ENCODE assay signal across 19 cellular contexts in the genomic region with DNA sequence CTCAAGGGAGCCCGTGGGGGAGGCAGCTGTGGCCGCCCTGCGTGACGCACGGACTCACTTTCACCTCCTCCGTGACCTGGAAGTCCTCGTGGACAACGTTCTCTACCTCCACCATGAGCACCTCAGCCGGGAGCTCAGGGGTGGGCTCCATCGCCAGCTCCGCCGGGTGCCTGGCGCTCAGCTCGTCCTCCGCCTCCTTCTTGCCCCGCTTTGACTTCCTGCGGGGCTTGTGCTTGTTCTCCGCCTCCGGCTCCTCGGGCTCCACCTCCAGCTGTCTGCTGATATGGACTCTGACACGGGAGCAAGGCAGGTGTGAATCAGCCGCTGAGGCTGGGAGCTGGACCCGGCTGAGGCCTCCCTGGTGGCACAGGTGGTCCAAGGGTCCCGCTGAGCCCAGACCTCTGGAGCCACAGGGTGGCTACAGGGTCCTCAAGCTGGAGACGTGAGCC. TPM values are rescaled to one million over a fixed set of nuclear protein-coding genes. Genes with fewer than 3 reads are reported as not detected.
"Had no signal": no experiment of that assay in that cellular context is flagged by ENCODE, and none has a peak within 500 bp of the region (broad histone marks: within the 10 kb centered on the region; RNA-seq: fewer than 3 reads in every experiment).

No MANE protein-coding gene starts in this region.

- H3K4me1 ChIP-seq: psoas muscle had no signal

- H3K4me3 ChIP-seq: esophagus squamous epithelium, psoas muscle, right lobe of liver had no signal

- H3K9me3 ChIP-seq: esophagus squamous epithelium, psoas muscle, right lobe of liver had no signal

- H3K27me3 ChIP-seq: esophagus squamous epithelium, right lobe of liver had no signal

- DNase-seq: activated CD4-positive, alpha-beta T cell treated with anti-CD3 and anti-CD28 coated beads, Interleukin-2, amount 50 U/mL, for 48 hours; activated naive CD4-positive, alpha-beta T cell treated with anti-CD3 and anti-CD28 coated beads for 36 hours; activated naive CD8-positive, alpha-beta T cell treated with anti-CD3 and anti-CD28 coated beads, Interleukin-2, amount 50 U/mL, for 24 hours; activated T-cell treated with anti-CD3 and anti-CD28 coated beads, Interleukin-2, amount 50 U/mL, for 1 hour; aorta; cortex of kidney; effector CD4-positive, alpha-beta T cell; esophagus squamous epithelium; hippocampal formation; left ventricle myocardium superior; mesenchymal stem cell; naive thymus-derived CD8-positive, alpha-beta T cell; nucleus accumbens; psoas muscle; right lobe of liver; stimulated activated naive CD8-positive, alpha-beta T cell treated with anti-CD3 and anti-CD28 coated beads, Interleukin-15, Interleukin-2, amounts not matched to agents 100 U/mL and 50 U/mL, for 24 hours; T-helper 17 cell; trophoblast cell; WERI-Rb-1 had no signal

- H3K27ac ChIP-seq: esophagus squamous epithelium, psoas muscle, right lobe of liver, WERI-Rb-1 had no signal

RNA-seq across cellular contexts. Expression of a gene that starts 8.7 kb away (rescaled TPM):
- polyA plus RNA-seq: aorta; naive thymus-derived CD8-positive, alpha-beta T cell; psoas muscle had no signal
